ENCODE assay signal across 24 cellular contexts in the genomic region with DNA sequence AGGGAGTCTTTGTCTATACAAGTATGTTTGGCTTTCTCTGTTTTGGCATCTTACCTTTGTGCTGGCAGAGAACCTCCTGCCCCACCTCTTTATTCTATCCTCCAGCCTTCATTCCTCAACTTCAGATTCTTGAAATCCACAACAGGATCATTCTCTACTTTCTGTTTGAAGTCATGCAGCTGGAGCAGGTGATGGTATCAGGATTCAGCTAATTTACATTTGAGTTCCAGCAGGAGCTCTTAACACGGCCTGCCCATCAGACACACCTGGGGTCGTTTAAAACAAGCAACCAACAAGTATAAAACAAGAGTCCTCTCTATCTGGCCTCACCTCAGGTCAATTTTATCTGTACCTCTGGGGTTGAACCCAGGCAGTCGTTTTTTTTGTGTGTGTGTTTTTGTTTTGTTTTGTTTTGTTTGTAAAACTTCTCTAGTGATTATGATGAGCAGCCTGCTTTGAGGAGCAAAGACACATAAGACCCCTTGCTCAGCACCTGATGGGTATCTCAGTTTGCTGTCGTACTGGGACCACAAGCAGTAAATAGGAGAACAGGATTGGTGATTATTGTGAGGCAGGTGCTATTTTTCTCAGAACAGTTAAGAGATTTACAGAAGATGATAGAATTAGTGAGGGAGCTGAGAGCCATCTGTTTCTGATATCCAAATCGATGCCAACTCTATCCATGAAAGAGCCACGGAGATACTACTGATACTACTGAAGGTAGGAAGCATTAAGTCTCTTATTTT.
DNase-seq lines count a peak whose midpoint lies in the region; ATAC-seq and TF ChIP-seq lines count a peak whose summit lies in the region.
"Had no signal": no experiment of that assay in that cellular context is flagged by ENCODE, and none has a peak within 500 bp of the region (broad histone marks: within the 10 kb centered on the region; RNA-seq: fewer than 3 reads in every experiment).

No MANE protein-coding gene starts in this region.

- H3K36me3 ChIP-seq in A673 (ENCODE audit: insufficient read depth, low read length, poor library complexity, severe bottlenecking) (no peaks in the 10 kb centered on the region), GM23338 (ENCODE audit: insufficient read depth) (no peaks in the 10 kb centered on the region), brain microvascular endothelial cell (replicated peaks) (no peaks in the 10 kb centered on the region)

- H3K9me2 ChIP-seq in GM23338 (ENCODE audit: insufficient read depth) = peaks cover 11% of the 10 kb centered on the region

- H3K4me1 Mint-ChIP-seq in GM23338 = peaks cover 23% of the 10 kb centered on the region
- H3K4me1 Mint-ChIP-seq: activated naive CD4-positive, alpha-beta T cell treated with anti-CD3 and anti-CD28 coated beads, Interleukin-2, amount 10 ng/mL, durations not matched to agents 7 days and 5 days; stimulated activated effector memory CD8-positive, alpha-beta T cell treated with anti-CD3 and anti-CD28 coated beads, Interleukin-12 subunit alpha, Interleukin-12 subunit beta, amount 100 ng/mL, for 72 hours had no signal

- no peaks in the 10 kb centered on the region for H3K9me3 Mint-ChIP-seq in GM23338
- H3K9me3 Mint-ChIP-seq: activated naive CD4-positive, alpha-beta T cell treated with anti-CD3 and anti-CD28 coated beads, Interleukin-2, amount 10 ng/mL, durations not matched to agents 7 days and 5 days; CD4-positive, alpha-beta T cell; stimulated activated effector memory CD8-positive, alpha-beta T cell treated with anti-CD3 and anti-CD28 coated beads, Interleukin-12 subunit alpha, Interleukin-12 subunit beta, amount 100 ng/mL, for 72 hours had no signal

- H2AFZ ChIP-seq in GM23338 = no peak overlapping the region
- H2AFZ ChIP-seq: hepatocyte, parathyroid adenoma had no signal

- no TSS peak for BruUV-seq in A673 (replicated peaks; lab: Mats Ljungman, UMichigan)

- H3K27me3 ChIP-seq in A673 (replicated peaks; ENCODE audit: insufficient read depth, low read depth, low read length, poor library complexity) (no peaks in the 10 kb centered on the region), GM23338 (ENCODE audit: insufficient read depth) (no peaks in the 10 kb centered on the region), brain microvascular endothelial cell (replicated peaks) (no peaks in the 10 kb centered on the region), dorsolateral prefrontal cortex (no peaks in the 10 kb centered on the region)
- H3K27me3 ChIP-seq: hepatocyte, testis had no signal

- POLR2A ChIA-PET in A673 (lab: Charles Lee; ENCODE audit: low non-redundant PET) = no interaction called here

- no peaks in the 10 kb centered on the region for H3F3A ChIP-seq in GM23338 (replicated peaks; ENCODE audit: low read depth)

- CTCF ChIA-PET in A673 (lab: Charles Lee) = interaction anchor here (0.7 kb wide), 1 partner anchor 19 kb away, joined by 3 read pairs; no protein-coding TSS in a partner anchor

- in situ Hi-C loops in brain microvascular endothelial cell (cut with HindIII; ENCODE audit: low pct_ligation_motif_present, low sequenced_read_pairs) = no loop called here

- H3K4me2 ChIP-seq in GM23338 = 0 out of 2 replicates have a peak overlapping the region, but pooled peaks have one; percentile 10
- H3K4me2 ChIP-seq: hepatocyte had no signal

- no peak for DNase-seq in A673 (ENCODE audit: low spot score)
- peak; percentile 71 for DNase-seq in GM23338 (ENCODE audit: low spot score)
- peak; percentile 27 for DNase-seq in NCI-H510A treated with DMSO at 0.1 percent for 48 hours (lab: John Stamatoyannopoulos, UW)
- DNase-seq in brain microvascular endothelial cell = no peak
- DNase-seq in germinal center (ENCODE audit: low spot score) = no peak
- no peak for DNase-seq in omental fat pad (ENCODE audit: low spot score)
- DNase-seq in dorsolateral prefrontal cortex = no peak
- DNase-seq: activated CD4-positive, CD25-positive, alpha-beta regulatory T cell treated with anti-CD3 and anti-CD28 coated beads, Interleukin-2, amount 50 U/mL, for 72 hours; activated CD8-positive, alpha-beta memory T cell treated with anti-CD3 and anti-CD28 coated beads for 24 hours; activated naive CD4-positive, alpha-beta T cell treated with anti-CD3 and anti-CD28 coated beads, Interleukin-2, amount 10 ng/mL, durations not matched to agents 7 days and 5 days; activated T-cell treated with anti-CD3 and anti-CD28 coated beads, Interleukin-2, amount 50 U/mL, for 48 hours; aorta; CD4-positive, alpha-beta T cell; islet precursor cell; Karpas-422; NCI-H1048; NCI-H774; testis had no signal

- no peaks in the 10 kb centered on the region for H4K20me1 ChIP-seq in GM23338 (replicated peaks; ENCODE audit: insufficient read depth)

- no peak overlapping the region for H3K4me3 ChIP-seq in A673 (ENCODE audit: low read depth, low read length, poor library complexity, severe bottlenecking)
- no peak overlapping the region for H3K4me3 ChIP-seq in GM23338
- no peak overlapping the region for H3K4me3 ChIP-seq in brain microvascular endothelial cell (ENCODE audit: low read depth, low read length)
- no peak overlapping the region for H3K4me3 ChIP-seq in dorsolateral prefrontal cortex
- H3K4me3 ChIP-seq: hepatocyte, SK-N-MC, testis had no signal

- no peaks in the 10 kb centered on the region for H3K9me3 ChIP-seq in A673 (ENCODE audit: low read depth, low read length, poor library complexity, severe bottlenecking)
- H3K9me3 ChIP-seq: testis had no signal

- H3K4me1 ChIP-seq in A673 (ENCODE audit: insufficient read depth, low read length, poor library complexity, severe bottlenecking) (peaks cover 35% of the 10 kb centered on the region), GM23338 (ENCODE audit: insufficient read depth) (peaks cover 16% of the 10 kb centered on the region; the same call in 1 of the 2 replicates)
- H3K4me1 ChIP-seq: parathyroid adenoma, testis had no signal

- no peaks in the 10 kb centered on the region for H3K36me3 Mint-ChIP-seq in GM23338 (ENCODE audit: low read depth)
- H3K36me3 Mint-ChIP-seq: activated naive CD4-positive, alpha-beta T cell treated with anti-CD3 and anti-CD28 coated beads, Interleukin-2, amount 10 ng/mL, durations not matched to agents 7 days and 5 days; stimulated activated effector memory CD8-positive, alpha-beta T cell treated with anti-CD3 and anti-CD28 coated beads, Interleukin-12 subunit alpha, Interleukin-12 subunit beta, amount 100 ng/mL, for 72 hours had no signal

- H3K27ac ChIP-seq in A673 (ENCODE audit: low read depth, low read length, poor library complexity, severe bottlenecking) (peak overlapping the region; percentile 14), GM23338 (ENCODE audit: low read depth) (peak overlapping the region; percentile 39; the same call in 1 of the 2 replicates), brain microvascular endothelial cell (peak overlapping the region; percentile 45), dorsolateral prefrontal cortex (no peak overlapping the region)
- H3K27ac ChIP-seq: hepatocyte, parathyroid adenoma, testis had no signal

- peaks cover 31% of the 10 kb centered on the region for H3K79me2 ChIP-seq in GM23338 (replicated peaks; ENCODE audit: insufficient read depth)
- H3K79me2 ChIP-seq: parathyroid adenoma had no signal

- no peaks in the 10 kb centered on the region for H3K27me3 Mint-ChIP-seq in GM23338 (ENCODE audit: insufficient read depth, low read depth, poor library complexity)
- H3K27me3 Mint-ChIP-seq: activated naive CD4-positive, alpha-beta T cell treated with anti-CD3 and anti-CD28 coated beads, Interleukin-2, amount 10 ng/mL, durations not matched to agents 7 days and 5 days; CD4-positive, alpha-beta T cell had no signal

- H3K4me3 Mint-ChIP-seq in GM23338 = 0 out of 3 replicates have a peak overlapping the region, but pooled peaks have one; percentile 5
- H3K4me3 Mint-ChIP-seq: activated naive CD4-positive, alpha-beta T cell treated with anti-CD3 and anti-CD28 coated beads, Interleukin-2, amount 10 ng/mL, durations not matched to agents 7 days and 5 days; CD4-positive, alpha-beta T cell; stimulated activated effector memory CD8-positive, alpha-beta T cell treated with anti-CD3 and anti-CD28 coated beads, Interleukin-12 subunit alpha, Interleukin-12 subunit beta, amount 100 ng/mL, for 72 hours had no signal

- peak overlapping the region; percentile 23 for H3K27ac Mint-ChIP-seq in GM23338
- H3K27ac Mint-ChIP-seq: activated naive CD4-positive, alpha-beta T cell treated with anti-CD3 and anti-CD28 coated beads, Interleukin-2, amount 10 ng/mL, durations not matched to agents 7 days and 5 days; CD4-positive, alpha-beta T cell; stimulated activated effector memory CD8-positive, alpha-beta T cell treated with anti-CD3 and anti-CD28 coated beads, Interleukin-12 subunit alpha, Interleukin-12 subunit beta, amount 100 ng/mL, for 72 hours had no signal

- no peak for TF ChIP-seq CTCF in A673 (conservative IDR thresholded peaks at IDR 0.05; ENCODE audit: low read depth, low read length)
- TF ChIP-seq CTCF in GM23338 (conservative IDR thresholded peaks at IDR 0.05; ENCODE audit: low read depth in 2 of 2) = no peak
- TF ChIP-seq CTCF in brain microvascular endothelial cell (IDR thresholded peaks at IDR 0.05; ENCODE audit: low read depth, low read length, missing control alignments) = no peak
- TF ChIP-seq CTCF in omental fat pad (IDR thresholded peaks at IDR 0.05) = no peak
- no peak for TF ChIP-seq CTCF in dorsolateral prefrontal cortex (IDR thresholded peaks at IDR 0.05 in 54 of 56, conservative IDR thresholded peaks at IDR 0.05 in 2 of 56; ENCODE audit: low read depth in 1 of 56, partially characterized antibody in 56 of 56)

- ATAC-seq in GM23338 (peak; percentile 89), GM21529 (IDR thresholded peaks at IDR 0.05; ENCODE audit: unreplicated experiment) (no peak), omental fat pad (ENCODE audit: low FRiP score) (no peak)
- ATAC-seq: sciatic nerve; stimulated activated effector memory CD8-positive, alpha-beta T cell treated with anti-CD3 and anti-CD28 coated beads, Interleukin-12 subunit alpha, Interleukin-12 subunit beta, amount 100 ng/mL, for 72 hours had no signal

- intact Hi-C loops in A673 (cut with micrococcal nuclease; ENCODE audit: unreplicated experiment) = no loop called here
- intact Hi-C loops in dorsolateral prefrontal cortex (cut with DNase I) = no loop called here

TF ChIP-seq in GM23338, 12 proteins besides CTCF, POLR2A, EP300 and RAD21 (continues in another document):
- TF ChIP-seq STAT1 (IDR thresholded peaks at IDR 0.05; ENCODE audit: unreplicated experiment) (no peak), POLR2AphosphoS5 (IDR thresholded peaks at IDR 0.05; ENCODE audit: low read depth) (no peak), EZH2 (IDR thresholded peaks at IDR 0.05; ENCODE audit: low read depth, unreplicated experiment) (no peak), ZNF114 (CRISPR knock-in tag; IDR thresholded peaks at IDR 0.05) (no peak)

Comparison
In these comparisons a context has a peak if more than half of its experiments do, and no peak if none do; other contexts are left out.
1. DNase-seq: peak in GM23338 (single experiment) and NCI-H510A treated with DMSO at 0.1 percent for 48 hours (single experiment); none in A673 (single experiment), brain microvascular endothelial cell (single experiment), germinal center (single experiment), omental fat pad (single experiment) and dorsolateral prefrontal cortex (0 of 10).
2. H3K27ac ChIP-seq: peak in A673 (single experiment), GM23338 (single experiment) and brain microvascular endothelial cell (single experiment); none in dorsolateral prefrontal cortex (0 of 59).